31 cellular contexts compared by ENCODE assay signal in genomic region chr4:125789018-125789417, GRCh38.
DNase-seq lines count a peak whose midpoint lies in the region; ATAC-seq and TF ChIP-seq lines count a peak whose summit lies in the region.
"Had no signal": no experiment of that assay in that cellular context is flagged by ENCODE, and none has a peak within 500 bp of the region (broad histone marks: within the 10 kb centered on the region; RNA-seq: fewer than 3 reads in every experiment).

No MANE protein-coding gene starts in this region.

- CTCF ChIA-PET in PC-9 (lab: Charles Lee) = no interaction called here

- no TSS peak for BruUV-seq in PC-9 (replicated peaks; lab: Mats Ljungman, UMichigan)

- no peaks in the 10 kb centered on the region for H3K9me3 ChIP-seq in PC-9 (ENCODE audit: insufficient read depth, low read depth)
- H3K9me3 ChIP-seq: BE2C, ovary, uterus had no signal

- no peak overlapping the region for H3K27ac ChIP-seq in PC-9
- H3K27ac ChIP-seq: coronary artery, ovary, skin epidermis, uterus had no signal

- H3F3A ChIP-seq in PC-9 (ENCODE audit: insufficient read depth, low read depth) = no peaks in the 10 kb centered on the region

- ATAC-seq in GM18868 (IDR thresholded peaks at IDR 0.05; ENCODE audit: unreplicated experiment) (no peak), HG02840 (IDR thresholded peaks at IDR 0.05; ENCODE audit: low FRiP score, unreplicated experiment) (no peak)
- ATAC-seq: activated CD8-positive, alpha-beta memory T cell treated with anti-CD3 and anti-CD28 coated beads, Interleukin-2, amount 10 ng/mL, durations not matched to agents 7 days and 5 days; effector memory CD8-positive, alpha-beta T cell; left ventricle myocardium superior; naive thymus-derived CD8-positive, alpha-beta T cell; stimulated activated naive CD8-positive, alpha-beta T cell treated with anti-CD3 and anti-CD28 coated beads, Interleukin-15, Interleukin-2, amounts not matched to agents 100 U/mL and 50 U/mL, for 24 hours had no signal

- TF ChIP-seq CTCF in PC-9 (conservative IDR thresholded peaks at IDR 0.05) (no peak), fibroblast of mammary gland (conservative IDR thresholded peaks at IDR 0.05; ENCODE audit: control insufficient read depth, insufficient read depth, low read depth, low read length) (no peak)

- no peaks in the 10 kb centered on the region for H3K27me3 ChIP-seq in PC-9 (ENCODE audit: insufficient read depth, low read depth)
- H3K27me3 ChIP-seq: BE2C, ovary, uterus had no signal

- in situ Hi-C loops in KBM-7 (cut with MboI; ENCODE audit: low pct_unique_long_range_greater_than_20kb, low sequenced_read_pairs) = no loop called here

- H3K4me2 ChIP-seq in PC-9 = no peak overlapping the region

- intact Hi-C loops in PC-9 (cut with micrococcal nuclease; ENCODE audit: unreplicated experiment) = no loop called here

- no peaks in the 10 kb centered on the region for H3K4me1 ChIP-seq in PC-9 (replicated peaks; ENCODE audit: insufficient read depth)
- H3K4me1 ChIP-seq: uterus had no signal

- H4K20me1 ChIP-seq in PC-9 (ENCODE audit: insufficient read depth) = no peaks in the 10 kb centered on the region

- no peaks in the 10 kb centered on the region for H3K79me2 ChIP-seq in PC-9 (ENCODE audit: low read depth)

- H2AFZ ChIP-seq in PC-9 = peak overlapping the region; percentile 61; the same call in 1 of the 2 replicates

- H3K4me3 ChIP-seq in PC-9 = no peak overlapping the region
- no peak overlapping the region for H3K4me3 ChIP-seq in fibroblast of mammary gland (ENCODE audit: control insufficient read depth, low read depth, low read length)
- no peak overlapping the region for H3K4me3 ChIP-seq in skeletal muscle cell (ENCODE audit: low read depth, low read length)
- H3K4me3 ChIP-seq: coronary artery, ovary, skin epidermis, uterus had no signal

- DNase-seq in NCI-H2171 treated with DMSO at 0.1 percent for 48 hours (lab: John Stamatoyannopoulos, UW) (peak; percentile 59), NCI-H2171 (lab: John Stamatoyannopoulos, UW) (no peak), PC-9 (no peak), fibroblast of mammary gland (ENCODE audit: low read depth) (peak; percentile 10), skeletal muscle cell (ENCODE audit: low read depth) (peak; percentile 23), KBM-7 (no peak)
- DNase-seq: 8988T; activated CD4-positive, alpha-beta T cell treated with anti-CD3 and anti-CD28 coated beads, Interleukin-2, amount 50 U/mL, for 1 hour; activated CD8-positive, alpha-beta memory T cell treated with anti-CD3 and anti-CD28 coated beads, Interleukin-2, amount 10 ng/mL, durations not matched to agents 7 days and 5 days; activated naive CD4-positive, alpha-beta T cell; activated T-cell treated with anti-CD3 and anti-CD28 coated beads, Interleukin-2, amount 50 U/mL, for 48 hours; BE2C; CD8-positive, alpha-beta memory T cell; DMS153; effector memory CD8-positive, alpha-beta T cell; islet precursor cell; left ventricle myocardium superior; midbrain; naive thymus-derived CD8-positive, alpha-beta T cell; NCI-H1417; NCI-H2081; NCI-H82; ovary; SHP77; stimulated activated naive CD8-positive, alpha-beta T cell treated with anti-CD3 and anti-CD28 coated beads, Interleukin-15, Interleukin-2, amounts not matched to agents 100 U/mL and 50 U/mL, for 24 hours; T1000; uterus had no signal

- no peaks in the 10 kb centered on the region for H3K9me2 ChIP-seq in PC-9 (ENCODE audit: insufficient read depth)

- H3K36me3 ChIP-seq in PC-9 (ENCODE audit: low read depth) = no peaks in the 10 kb centered on the region
- H3K36me3 ChIP-seq: BE2C, ovary, uterus had no signal

- POLR2A ChIA-PET in PC-9 (lab: Charles Lee; ENCODE audit: unreplicated experiment) = no interaction called here

Comparison
In these comparisons a context has a peak if more than half of its experiments do, and no peak if none do; other contexts are left out.
1. DNase-seq: peak in NCI-H2171 treated with DMSO at 0.1 percent for 48 hours (single experiment), fibroblast of mammary gland (single experiment) and skeletal muscle cell (single experiment); none in NCI-H2171 (single experiment), PC-9 (0 of 2) and KBM-7 (single experiment).